ENCODE assay signal across 26 cellular contexts in genomic region chr3:72331076-72331475, GRCh38.
"Had no signal": no experiment of that assay in that cellular context is flagged by ENCODE, and none has a peak within 500 bp of the region (broad histone marks: within the 10 kb centered on the region; RNA-seq: fewer than 3 reads in every experiment).

No MANE protein-coding gene starts in this region.

- H3K9me3 ChIP-seq: esophagus squamous epithelium, gastroesophageal sphincter, left lung, lower lobe of right lung, psoas muscle, spleen, testis, tibial nerve, upper lobe of right lung, vagina had no signal

- H3K36me3 Mint-ChIP-seq: natural killer cell treated with Interleukin-12 subunit alpha and Interleukin-12 subunit beta and Interleukin-15 and Interleukin-18, amount 100 ng/mL, for 72 hours; neural progenitor cell; stimulated activated naive B cell treated with anti-CD40 and anti-IgM and Interleukin-4, amounts not matched to agents 10 μg/mL and 1 μg/mL and 100 μg/mL, for 72 hours had no signal

- H3K4me1 ChIP-seq: psoas muscle had no signal

- H3K4me3 Mint-ChIP-seq: memory B cell; natural killer cell treated with Interleukin-12 subunit alpha and Interleukin-12 subunit beta and Interleukin-15 and Interleukin-18, amount 100 ng/mL, for 72 hours; neural progenitor cell; stimulated activated naive B cell treated with anti-CD40 and anti-IgM and Interleukin-4, amounts not matched to agents 10 μg/mL and 1 μg/mL and 100 μg/mL, for 72 hours; stimulated activated naive CD8-positive, alpha-beta T cell treated with anti-CD3 and anti-CD28 coated beads, Interleukin-15, amount 100 ng/mL, for 72 hours had no signal

- H3K4me3 ChIP-seq: esophagus squamous epithelium, gastroesophageal sphincter, left lung, lower lobe of right lung, neural progenitor cell, psoas muscle, spleen, testis, tibial nerve, upper lobe of right lung, vagina had no signal

- H3K9me3 Mint-ChIP-seq: natural killer cell treated with Interleukin-12 subunit alpha and Interleukin-12 subunit beta and Interleukin-15 and Interleukin-18, amount 100 ng/mL, for 72 hours; neural progenitor cell had no signal

- H3K27me3 ChIP-seq: gastroesophageal sphincter, left lung, testis, tibial nerve, upper lobe of right lung, vagina had no signal

- H3K27ac ChIP-seq: esophagus squamous epithelium, gastroesophageal sphincter, left lung, lower lobe of right lung, neural progenitor cell, psoas muscle, spleen, testis, tibial nerve, upper lobe of right lung, vagina had no signal

- ATAC-seq: gastroesophageal sphincter; left lung; lower lobe of right lung; natural killer cell treated with Interleukin-12 subunit alpha and Interleukin-12 subunit beta and Interleukin-15 and Interleukin-18, amount 100 ng/mL, for 72 hours; psoas muscle; sciatic nerve; stimulated activated naive B cell treated with anti-CD40 and anti-IgM and Interleukin-4, amounts not matched to agents 10 μg/mL and 1 μg/mL and 100 μg/mL, for 72 hours; stimulated activated naive CD8-positive, alpha-beta T cell treated with anti-CD3 and anti-CD28 coated beads, Interleukin-15, amount 100 ng/mL, for 72 hours; upper lobe of right lung had no signal

- H3K36me3 ChIP-seq: esophagus squamous epithelium, gastroesophageal sphincter, left lung, lower lobe of right lung, neural progenitor cell, spleen, tibial nerve, upper lobe of right lung, vagina had no signal

- H3K4me1 Mint-ChIP-seq: memory B cell had no signal

- DNase-seq: dermis blood vessel endothelial cell; esophagus squamous epithelium; foreskin fibroblast; glutamatergic neuron; islet precursor cell; left lung; lower lobe of right lung; midbrain; occipital lobe; psoas muscle; retina; stimulated activated CD4-positive, alpha-beta T cell treated with anti-CD3 and anti-CD28 coated beads, Interleukin-15, amount 100 ng/mL, for 24 hours; stimulated activated CD4-positive, alpha-beta T cell treated with anti-CD3 and anti-CD28 coated beads, Interleukin-1b, Interleukin-23, amount 100 ng/mL, for 48 hours; stimulated activated CD4-positive, alpha-beta T cell treated with anti-CD3 and anti-CD28 coated beads, Interleukin-4, amount 100 ng/mL, for 24 hours; stimulated activated naive B cell treated with anti-CD40 and anti-IgM and Interleukin-4, amounts not matched to agents 10 μg/mL and 1 μg/mL and 100 μg/mL, for 72 hours; stimulated activated naive CD8-positive, alpha-beta T cell treated with anti-CD3 and anti-CD28 coated beads, Interleukin-15, amount 100 ng/mL, for 72 hours; testis; upper lobe of right lung had no signal

- H3K27ac Mint-ChIP-seq: memory B cell; natural killer cell treated with Interleukin-12 subunit alpha and Interleukin-12 subunit beta and Interleukin-15 and Interleukin-18, amount 100 ng/mL, for 72 hours; neural progenitor cell; stimulated activated naive B cell treated with anti-CD40 and anti-IgM and Interleukin-4, amounts not matched to agents 10 μg/mL and 1 μg/mL and 100 μg/mL, for 72 hours; stimulated activated naive CD8-positive, alpha-beta T cell treated with anti-CD3 and anti-CD28 coated beads, Interleukin-15, amount 100 ng/mL, for 72 hours had no signal
